11 cellular contexts compared by ENCODE assay signal in the genomic region with DNA sequence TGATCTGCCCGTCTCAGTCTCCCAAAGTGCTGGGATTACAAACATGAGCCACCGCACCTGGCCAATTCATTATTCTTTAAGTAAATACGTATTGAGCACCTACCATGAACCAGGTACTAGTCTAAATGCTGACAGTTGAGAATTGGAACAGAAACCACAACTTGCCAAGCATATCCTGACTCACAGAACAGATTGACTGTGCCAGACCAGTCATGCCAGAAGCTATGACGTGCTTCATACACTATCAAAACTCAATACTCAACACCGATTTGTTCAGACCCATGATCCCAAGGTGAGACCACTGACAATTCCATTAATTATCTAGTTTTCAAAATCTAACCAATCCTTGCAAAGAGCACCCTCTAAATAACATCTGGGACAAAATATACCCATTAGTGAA.
DNase-seq lines count a peak whose midpoint lies in the region; ATAC-seq and TF ChIP-seq lines count a peak whose summit lies in the region.
"Had no signal": no experiment of that assay in that cellular context is flagged by ENCODE, and none has a peak within 500 bp of the region (broad histone marks: within the 10 kb centered on the region; RNA-seq: fewer than 3 reads in every experiment).

No MANE protein-coding gene starts in this region.

- no TSS peak for BruUV-seq in OCI-LY7 (replicated peaks; lab: Mats Ljungman, UMichigan)

- H3K27me3 ChIP-seq in esophagus squamous epithelium, result no peaks in the 10 kb centered on the region

- H3K79me2 ChIP-seq in OCI-LY7 (ENCODE audit: insufficient read depth, low read depth, low read length), result no peaks in the 10 kb centered on the region

- POLR2A ChIA-PET in OCI-LY7 (lab: Charles Lee), result no interaction called here

- H2AFZ ChIP-seq in OCI-LY7 (ENCODE audit: low read length), result no peak overlapping the region

- H3K4me1 ChIP-seq in esophagus squamous epithelium (peaks cover 0 to 33% (median 0%) of the 10 kb centered on the region in 3 donors), OCI-LY7 (ENCODE audit: insufficient read depth, low read length, poor library complexity, severe bottlenecking) (no peaks in the 10 kb centered on the region)

- H3K4me3 ChIP-seq in esophagus squamous epithelium (no peak overlapping the region), OCI-LY7 (ENCODE audit: low read depth, low read length, poor library complexity, severe bottlenecking) (no peak overlapping the region)
- H3K4me3 ChIP-seq: SK-N-MC had no signal

- CTCF ChIA-PET in OCI-LY7 (lab: Charles Lee; ENCODE audit: unreplicated experiment), result no interaction called here

- no peak for TF ChIP-seq CTCF in esophagus squamous epithelium (IDR thresholded peaks at IDR 0.05)
- TF ChIP-seq CTCF in OCI-LY7 (conservative IDR thresholded peaks at IDR 0.05; ENCODE audit: low read length), result no peak

- H3K9me3 ChIP-seq in esophagus squamous epithelium (no peaks in the 10 kb centered on the region), OCI-LY7 (ENCODE audit: low read length) (no peaks in the 10 kb centered on the region)

- H3K4me2 ChIP-seq in OCI-LY7 (ENCODE audit: low read length), result no peak overlapping the region

- H3K9me2 ChIP-seq in OCI-LY7 (ENCODE audit: insufficient read depth, low read length), result no peaks in the 10 kb centered on the region

- H3K27ac ChIP-seq in esophagus squamous epithelium (peak overlapping the region in 3 of 4 donors; percentile 26 to 69 (median 67)), OCI-LY7 (ENCODE audit: low read depth, low read length, poor library complexity, severe bottlenecking) (no peak overlapping the region)
- H3K27ac ChIP-seq: SK-N-MC had no signal

- intact Hi-C loops in esophagus squamous epithelium (cut with DNase I) (no loop called here), left colon (cut with DNase I, micrococcal nuclease) (no loop called here), Right ventricle myocardium superior (cut with DNase I) (no loop called here), OCI-LY7 (cut with micrococcal nuclease; ENCODE audit: unreplicated experiment) (no loop called here), left ventricle myocardium superior (cut with micrococcal nuclease) (no loop called here)

- no peaks in the 10 kb centered on the region for H4K20me1 ChIP-seq in OCI-LY7 (ENCODE audit: insufficient read depth, low read length)

- H3K36me3 ChIP-seq in esophagus squamous epithelium (no peaks in the 10 kb centered on the region), OCI-LY7 (ENCODE audit: insufficient read depth, low read length) (no peaks in the 10 kb centered on the region)

- TF ChIP-seq POLR2A in GM18505 (IDR thresholded peaks at IDR 0.05; ENCODE audit: borderline replicate concordance, extremely low read depth, insufficient read depth, insufficient read length) (no peak), esophagus squamous epithelium (IDR thresholded peaks at IDR 0.05) (no peak)

- ATAC-seq in GM18505 (IDR thresholded peaks at IDR 0.05; ENCODE audit: unreplicated experiment) (peak; percentile 82), GM21381 (IDR thresholded peaks at IDR 0.05; ENCODE audit: unreplicated experiment) (peak; percentile 57), HG03439 (IDR thresholded peaks at IDR 0.05; ENCODE audit: unreplicated experiment) (peak; percentile 65), left colon (no peak), Right ventricle myocardium superior (ENCODE audit: poor library complexity) (no peak), left ventricle myocardium superior (no peak)

- DNase-seq in esophagus squamous epithelium (lab: John Stamatoyannopoulos, UW) (no peak), left colon (no peak), Right ventricle myocardium superior (no peak), OCI-LY7 (ENCODE audit: low spot score) (no peak), left ventricle myocardium superior (no peak)
- DNase-seq: activated effector memory CD4-positive, alpha-beta T cell treated with Interleukin-2 at 50 U/mL for 16 hours; KG1 had no signal

- 27 to 48% methylated on average over 5 of the region's 5 CpGs for WGBS in esophagus squamous epithelium, 2 donors

Comparison
In these comparisons a context has a peak if more than half of its experiments do, and no peak if none do; other contexts are left out.
1. ATAC-seq: peak in GM18505 (single experiment), GM21381 (single experiment) and HG03439 (single experiment); none in left colon (single experiment), Right ventricle myocardium superior (single experiment) and left ventricle myocardium superior (single experiment).